In genomic region chr17:48026503-48027321, GRCh38 we compare ENCODE assay signal across 8 cellular contexts. TPM values are rescaled to one million over a fixed set of nuclear protein-coding genes. Genes with fewer than 3 reads are reported as not detected.
A peak's percentile ranks its signal among the peaks of the same experiment; 100 is the strongest.
DNase-seq lines count a peak whose midpoint lies in the region; ATAC-seq and TF ChIP-seq lines count a peak whose summit lies in the region.

No MANE protein-coding gene starts in this region.

- no peaks in the 10 kb centered on the region for H3K9me3 ChIP-seq in adipocyte (ENCODE audit: control insufficient read depth, low read length)
- H3K9me3 ChIP-seq in heart right ventricle, result no peaks in the 10 kb centered on the region
- no peaks in the 10 kb centered on the region for H3K9me3 ChIP-seq in prostate gland

- POLR2A ChIA-PET in AG04449 (lab: Yijun Ruan, JAX), result interaction anchor here (0.6 to 3.1 kb wide), 12 partner anchors 9 to 105 kb away, joined by 3 to 36 read pairs (median 6); partner anchors contain the start of genes CBX1, NFE2L1 and SNX11

- TF ChIP-seq POLR2A in prostate gland (IDR thresholded peaks at IDR 0.05), result peak; percentile 29

- CTCF ChIA-PET in AG04449 (lab: Yijun Ruan, JAX), result interaction anchor here (0.8 to 7.9 kb wide), 32 partner anchors 8 to 592 kb away, joined by 3 to 305 read pairs (median 6); partner anchors contain the start of genes CBX1, CDK5RAP3, COPZ2 and NFE2L1

- H3K4me3 ChIP-seq in AG04449 (ENCODE audit: low read depth, low read length) (no peak overlapping the region), adipocyte (ENCODE audit: low read length) (no peak overlapping the region), heart right ventricle (no peak overlapping the region), prostate gland (no peak overlapping the region)

- ATAC-seq in GM18907 (IDR thresholded peaks at IDR 0.05; ENCODE audit: unreplicated experiment) (peak; percentile 35), heart right ventricle (peak; percentile 36 to 69 (median 59)), GM19455 (IDR thresholded peaks at IDR 0.05; ENCODE audit: unreplicated experiment) (no peak)

- H3K36me3 ChIP-seq in adipocyte (ENCODE audit: control insufficient read depth, insufficient read depth, low read length, severe bottlenecking) (peaks cover 3% of the 10 kb centered on the region), heart right ventricle (peaks cover 0 to under 1% (median 0%) of the 10 kb centered on the region in 9 donors), prostate gland (no peaks in the 10 kb centered on the region)

- peak overlapping the region; percentile 88 for H3K9ac ChIP-seq in adipocyte (ENCODE audit: low read length)

- H3K27me3 ChIP-seq in adipocyte (replicated peaks; ENCODE audit: control insufficient read depth, insufficient read depth, low read length) (no peaks in the 10 kb centered on the region), heart right ventricle (peaks cover 0 to 20% (median 13%) of the 10 kb centered on the region in 7 donors), prostate gland (replicated peaks; ENCODE audit: insufficient read depth) (no peaks in the 10 kb centered on the region)

- TF ChIP-seq CTCF in AG04449 (IDR thresholded peaks at IDR 0.05; ENCODE audit: insufficient read depth, low read length, missing control alignments) (peak; percentile 91), heart right ventricle (IDR thresholded peaks at IDR 0.05) (peak; percentile 70 to 92 (median 86)), prostate gland (IDR thresholded peaks at IDR 0.05) (peak; percentile 59 to 96 (median 88))

- peaks cover 50% of the 10 kb centered on the region for H3K4me1 ChIP-seq in adipocyte (ENCODE audit: control insufficient read depth, insufficient read depth, low read length)
- H3K4me1 ChIP-seq in heart right ventricle, result peaks cover 18 to 61% (median 46%) of the 10 kb centered on the region in 9 donors
- H3K4me1 ChIP-seq in prostate gland (replicated peaks), result peaks cover 30% of the 10 kb centered on the region

- WGBS in heart right ventricle, 2 donors, result 19 to 21% methylated on average over 18 of the region's 18 CpGs
- 13% methylated on average over 16 of the region's 18 CpGs for WGBS in prostate gland

- DNase-seq in AG04449 (ENCODE audit: low read depth, low spot score) (peak; percentile 53), NCI-H1436 (lab: John Stamatoyannopoulos, UW) (peak; percentile 87), T follicular helper cell (ENCODE audit: low read depth) (peak; percentile 56), adipocyte (ENCODE audit: low read depth) (peak; percentile 96), heart right ventricle (peak; percentile 83 to 88), prostate gland (ENCODE audit: low spot score) (peak; percentile 91)

- peak overlapping the region in 2 of 10 donors; percentile 6 to 86 for H3K27ac ChIP-seq in heart right ventricle
- peak overlapping the region in 1 of 2 donors; percentile 60 for H3K27ac ChIP-seq in prostate gland

- intact Hi-C loops in heart right ventricle (cut with DNase I), result loop anchor here (1.0 to 10.0 kb wide), 10 partner anchors 48 to 591 kb away; partner anchors contain the start of genes HOXB8 (in 6 of the 10), HOXB7 (in 5 of the 10) and SNX11 (in 1 of the 10)
- intact Hi-C loops in prostate gland (cut with DNase I), result loop anchor here (1.0 kb wide), 1 partner anchor 48 kb away; no protein-coding TSS in a partner anchor

RNA-seq across cellular contexts. Expression of gene COPZ2, which starts 10.9 kb away (rescaled TPM):
- 10 to 100 TPM; 45.3 to 67.3 (median 60.7) TPM for total RNA-seq in heart right ventricle
- 10 to 100 TPM; 17.5 to 54.1 TPM for polyA plus RNA-seq in heart right ventricle
- 10 to 100 TPM; 18.1 to 18.5 TPM for total RNA-seq in prostate gland

RNA-seq across cellular contexts. Expression of gene NFE2L1, which starts 21.4 kb away (rescaled TPM):
- total RNA-seq in heart right ventricle (1,000 to 10,000 TPM in 1 of 10 donors, 100 to 1,000 TPM in 9; 443 to 1,033 (median 704) TPM), prostate gland (100 to 1,000 TPM in 1 of 2 donors, 10 to 100 TPM in 1; 87.8 to 244 TPM)
- 100 to 1,000 TPM; 108 to 251 TPM for polyA plus RNA-seq in heart right ventricle

RNA-seq across cellular contexts. Expression of gene CDK5RAP3, which starts 55.8 kb away (rescaled TPM):
- total RNA-seq in heart right ventricle (10 to 100 TPM; 44.0 to 71.2 (median 62.3) TPM), prostate gland (100 to 1,000 TPM; 185 to 193 TPM)
- 100 to 1,000 TPM in 1 of 2 donors, 10 to 100 TPM in 1; 69.9 to 143 TPM for polyA plus RNA-seq in heart right ventricle
